In the genomic region with DNA sequence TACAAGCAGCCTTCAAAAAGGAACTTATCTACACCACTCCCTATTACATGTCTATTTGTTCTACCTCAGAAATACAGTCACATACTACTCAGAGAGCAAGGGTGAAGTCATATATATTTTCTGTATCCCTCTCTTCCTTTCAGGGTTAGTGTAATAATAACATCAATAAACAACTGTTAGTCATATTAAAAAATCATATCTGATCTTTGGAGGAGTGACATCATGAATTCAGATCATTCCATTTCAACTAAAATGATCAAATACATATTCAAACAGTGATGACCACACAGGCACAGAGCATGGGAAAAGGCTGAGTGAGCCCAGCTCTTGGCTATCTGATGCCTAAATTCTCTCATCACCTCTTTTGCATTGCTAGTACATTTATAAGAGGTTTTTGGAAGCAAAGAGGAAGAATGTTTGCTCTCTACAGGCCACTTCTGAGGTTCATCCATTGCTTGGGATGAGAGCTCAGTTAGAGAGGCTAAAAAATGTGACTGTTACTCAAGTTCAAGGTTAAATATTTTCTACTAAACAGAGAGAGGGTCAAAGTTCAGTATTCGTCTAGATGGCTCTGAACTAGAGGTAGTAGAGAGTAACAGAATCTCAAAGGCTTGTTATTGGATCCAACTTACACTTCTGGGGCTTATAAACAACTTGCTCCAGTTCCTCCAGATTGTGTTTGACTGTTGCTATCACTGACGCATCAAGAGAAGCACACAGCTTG, we compare ENCODE assay signal across 18 cellular contexts. TPM values are rescaled to one million over a fixed set of nuclear protein-coding genes. Genes with fewer than 3 reads are reported as not detected.
DNase-seq lines count a peak whose midpoint lies in the region; ATAC-seq and TF ChIP-seq lines count a peak whose summit lies in the region.
"Had no signal": no experiment of that assay in that cellular context is flagged by ENCODE, and none has a peak within 500 bp of the region (broad histone marks: within the 10 kb centered on the region; RNA-seq: fewer than 3 reads in every experiment).

No MANE protein-coding gene starts in this region.

- peaks cover 45% of the 10 kb centered on the region for H3K36me3 Mint-ChIP-seq in HFFc6 (ENCODE audit: low read depth)
- peaks cover 8 to 99% (median 38%) of the 10 kb centered on the region in 3 donors for H3K36me3 Mint-ChIP-seq in naive thymus-derived CD8-positive, alpha-beta T cell

- TF ChIP-seq CTCF in AG04449 (IDR thresholded peaks at IDR 0.05; ENCODE audit: insufficient read depth, low read length, missing control alignments): no peak
- TF ChIP-seq CTCF in HFFc6 (IDR thresholded peaks at IDR 0.05): no peak
- TF ChIP-seq CTCF in right atrium auricular region (IDR thresholded peaks at IDR 0.05): no peak

- peaks cover 27% of the 10 kb centered on the region for H3K4me1 Mint-ChIP-seq in HFFc6 (ENCODE audit: low read depth)
- no peaks in the 10 kb centered on the region for H3K4me1 Mint-ChIP-seq in naive thymus-derived CD8-positive, alpha-beta T cell
- H3K4me1 Mint-ChIP-seq: activated CD8-positive, alpha-beta memory T cell treated with anti-CD3 and anti-CD28 coated beads, Interleukin-2, amount 10 ng/mL, durations not matched to agents 7 days and 5 days had no signal

- no peak for ATAC-seq in GM21576 (IDR thresholded peaks at IDR 0.05; ENCODE audit: unreplicated experiment)
- ATAC-seq in naive thymus-derived CD8-positive, alpha-beta T cell: no peak
- ATAC-seq: activated CD8-positive, alpha-beta memory T cell treated with anti-CD3 and anti-CD28 coated beads, Interleukin-2, amount 10 ng/mL, durations not matched to agents 7 days and 5 days; foreskin keratinocyte; GM23338; psoas muscle had no signal

- no peaks in the 10 kb centered on the region for H3K27me3 Mint-ChIP-seq in HFFc6 (ENCODE audit: insufficient read depth)
- H3K27me3 Mint-ChIP-seq in naive thymus-derived CD8-positive, alpha-beta T cell: no peaks in the 10 kb centered on the region
- H3K27me3 Mint-ChIP-seq: activated CD8-positive, alpha-beta memory T cell treated with anti-CD3 and anti-CD28 coated beads, Interleukin-2, amount 10 ng/mL, durations not matched to agents 7 days and 5 days had no signal

- H3K9ac ChIP-seq in mesenchymal stem cell (ENCODE audit: low read length): no peak overlapping the region

- H3K4me3 ChIP-seq in AG04449 (ENCODE audit: low read depth, low read length) (no peak overlapping the region), mesenchymal stem cell (ENCODE audit: insufficient read depth in 1 of 2, low read depth in 1 of 2, low read length in 2 of 2) (no peak overlapping the region), right atrium auricular region (no peak overlapping the region)
- H3K4me3 ChIP-seq: GM23338, psoas muscle had no signal

- no peak overlapping the region for H2BK120ac ChIP-seq in mesenchymal stem cell (ENCODE audit: low read depth, low read length)

- H3K27me3 ChIP-seq in mesenchymal stem cell (ENCODE audit: control insufficient read depth in 1 of 2, insufficient read depth in 1 of 2, low read length in 2 of 2) (no peaks in the 10 kb centered on the region), right atrium auricular region (no peaks in the 10 kb centered on the region)
- H3K27me3 ChIP-seq: foreskin keratinocyte had no signal

- H3K4me1 ChIP-seq in mesenchymal stem cell (ENCODE audit: control insufficient read depth, insufficient read depth, low read depth, low read length) (no peaks in the 10 kb centered on the region), right atrium auricular region (no peaks in the 10 kb centered on the region)
- H3K4me1 ChIP-seq: foreskin keratinocyte, psoas muscle had no signal

- H3K18ac ChIP-seq in mesenchymal stem cell (ENCODE audit: low read depth in 1 of 2, low read length in 2 of 2): no peak overlapping the region

- H2AFZ ChIP-seq in mesenchymal stem cell (ENCODE audit: low read depth, low read length): no peak overlapping the region
- H2AFZ ChIP-seq: GM23338 had no signal

- no peak overlapping the region for H2BK15ac ChIP-seq in mesenchymal stem cell (ENCODE audit: low read depth, poor library complexity, severe bottlenecking)

- no peak overlapping the region for H3K4me2 ChIP-seq in mesenchymal stem cell (ENCODE audit: low read length, poor library complexity, severe bottlenecking)
- H3K4me2 ChIP-seq: GM23338 had no signal

- H3K79me1 ChIP-seq in mesenchymal stem cell (replicated peaks; ENCODE audit: low read length, poor library complexity, severe bottlenecking): peaks cover 20% of the 10 kb centered on the region

- WGBS in mesenchymal stem cell: 90% methylated on average over 2 of the region's 2 CpGs

- H4K91ac ChIP-seq in mesenchymal stem cell (ENCODE audit: low read length): no peak overlapping the region

- H3K4ac ChIP-seq in mesenchymal stem cell (ENCODE audit: low read depth in 1 of 2, low read length in 2 of 2): no peak overlapping the region

- no peak overlapping the region for H2AK5ac ChIP-seq in mesenchymal stem cell (ENCODE audit: low read length, severe bottlenecking)

- H3K4me3 Mint-ChIP-seq in HFFc6: no peak overlapping the region
- H3K4me3 Mint-ChIP-seq in naive thymus-derived CD8-positive, alpha-beta T cell: no peak overlapping the region
- H3K4me3 Mint-ChIP-seq: activated CD8-positive, alpha-beta memory T cell treated with anti-CD3 and anti-CD28 coated beads, Interleukin-2, amount 10 ng/mL, durations not matched to agents 7 days and 5 days; endodermal cell; GM23338 had no signal

- CTCF ChIA-PET in AG04449 (lab: Yijun Ruan, JAX): interaction anchor here (1.3 kb wide), 2 partner anchors 39 to 54 kb away, joined by 3 to 4 read pairs; partner anchors contain the start of gene RIGI

- DNase-seq in AG04449 (ENCODE audit: low read depth, low spot score): peak; percentile 14
- DNase-seq in HFFc6: peak; percentile 12
- DNase-seq in dedifferentiated amniotic fluid mesenchymal stem cell (ENCODE audit: extremely low spot score): peak; percentile 18
- DNase-seq in mesenchymal stem cell: no peak
- DNase-seq in right atrium auricular region (ENCODE audit: low spot score): no peak
- DNase-seq in stimulated activated naive CD4-positive, alpha-beta T cell treated with Interleukin-2 at 50 U/mL for 16 hours (lab: John Stamatoyannopoulos, UW): no peak
- no peak for DNase-seq in naive thymus-derived CD8-positive, alpha-beta T cell
- DNase-seq: activated CD8-positive, alpha-beta memory T cell treated with anti-CD3 and anti-CD28 coated beads, Interleukin-2, amount 10 ng/mL, durations not matched to agents 7 days and 5 days; activated gamma-delta T cell treated with Interleukin-2 at 50 U/mL for 16 hours; anterior cingulate cortex; endodermal cell; foreskin keratinocyte; Karpas-422; NCI-H1105; NCI-H524 treated with DMSO at 0.1 percent for 48 hours; psoas muscle had no signal

- H3K36me3 ChIP-seq in mesenchymal stem cell (ENCODE audit: control insufficient read depth in 1 of 2, insufficient read depth in 2 of 2, low read depth in 1 of 2, low read length in 2 of 2): peaks cover 28 to 97% of the 10 kb centered on the region in 2 experiments
- peaks cover 38% of the 10 kb centered on the region for H3K36me3 ChIP-seq in right atrium auricular region

- peak overlapping the region; percentile 53 for H3K27ac Mint-ChIP-seq in HFFc6
- H3K27ac Mint-ChIP-seq in naive thymus-derived CD8-positive, alpha-beta T cell: peak overlapping the region in 1 of 10 donors; percentile 30
- H3K27ac Mint-ChIP-seq: endodermal cell, GM23338 had no signal

- H3K14ac ChIP-seq in mesenchymal stem cell (ENCODE audit: low read length in 2 of 2): no peak overlapping the region

- H2BK5ac ChIP-seq in mesenchymal stem cell (ENCODE audit: low read depth, low read length, poor library complexity, severe bottlenecking): no peak overlapping the region

- peak overlapping the region; percentile 11 for H3K27ac ChIP-seq in mesenchymal stem cell (ENCODE audit: low read length, poor library complexity, severe bottlenecking)
- H3K27ac ChIP-seq in right atrium auricular region: no peak overlapping the region
- H3K27ac ChIP-seq: foreskin keratinocyte, psoas muscle had no signal

- no peaks in the 10 kb centered on the region for H3K9me3 Mint-ChIP-seq in HFFc6
- no peaks in the 10 kb centered on the region for H3K9me3 Mint-ChIP-seq in naive thymus-derived CD8-positive, alpha-beta T cell
- H3K9me3 Mint-ChIP-seq: endodermal cell, GM23338 had no signal

- POLR2A ChIA-PET in AG04449 (lab: Yijun Ruan, JAX): no interaction called here
- POLR2A ChIA-PET in naive thymus-derived CD8-positive, alpha-beta T cell (lab: Charles Lee): no interaction called here

- no peak overlapping the region for H3K23ac ChIP-seq in mesenchymal stem cell (ENCODE audit: low read length in 2 of 2)

- H2BK12ac ChIP-seq in mesenchymal stem cell (ENCODE audit: low read length in 2 of 2): no peak overlapping the region

- no peak overlapping the region for H4K8ac ChIP-seq in mesenchymal stem cell (ENCODE audit: low read length)

- H3K9me3 ChIP-seq in mesenchymal stem cell (ENCODE audit: control insufficient read depth, low read length): no peaks in the 10 kb centered on the region
- no peaks in the 10 kb centered on the region for H3K9me3 ChIP-seq in right atrium auricular region
- H3K9me3 ChIP-seq: psoas muscle had no signal

RNA-seq across cellular contexts. Expression of gene RIGI, which starts 39.0 kb away (rescaled TPM):
- total RNA-seq in HFFc6 (2021; fragmentation: NEBNext Ultra II Directional; extraction: Animal tissue kit (Norgen Biotek cat#: 25700)): 1 to 10 TPM; 4.8 to 6.0 (median 5.2) TPM
- polyA plus RNA-seq in mesenchymal stem cell (2013, experiment 1 of 2): 10.3 TPM
- 10.4 TPM for polyA plus RNA-seq in mesenchymal stem cell (2013, experiment 2 of 2)
- 1 to 10 TPM; 2.6 to 3.1 TPM for total RNA-seq in right atrium auricular region
- 10 to 100 TPM; 20.9 to 22.6 TPM for total RNA-seq in naive thymus-derived CD8-positive, alpha-beta T cell
- polyA plus RNA-seq in naive thymus-derived CD8-positive, alpha-beta T cell: 10 to 100 TPM; 12.7 to 14.4 (median 14.1) TPM

Comparison
In these comparisons a context has a peak if more than half of its experiments do, and no peak if none do; other contexts are left out.
1. DNase-seq: peak in AG04449 (single experiment), HFFc6 (single experiment) and dedifferentiated amniotic fluid mesenchymal stem cell (single experiment); none in mesenchymal stem cell (single experiment), right atrium auricular region (single experiment), stimulated activated naive CD4-positive, alpha-beta T cell treated with Interleukin-2 at 50 U/mL for 16 hours (single experiment) and naive thymus-derived CD8-positive, alpha-beta T cell (0 of 10).